ENCODE assay signal across 12 cellular contexts in genomic region chr19:4284176-4284958, GRCh38. TPM values are rescaled to one million over a fixed set of nuclear protein-coding genes. Genes with fewer than 3 reads are reported as not detected.
DNase-seq lines count a peak whose midpoint lies in the region; ATAC-seq, FAIRE-seq and TF ChIP-seq lines count a peak whose summit lies in the region.
"Had no signal": no experiment of that assay in that cellular context is flagged by ENCODE, and none has a peak within 500 bp of the region (broad histone marks: within the 10 kb centered on the region; RNA-seq: fewer than 3 reads in every experiment).

No MANE protein-coding gene starts in this region.

- H3K9ac ChIP-seq in duodenal mucosa (ENCODE audit: low read depth in 1 of 2, low read length in 2 of 2): peak overlapping the region; percentile 41 to 60

- no peak overlapping the region for H3K27ac Mint-ChIP-seq in naive thymus-derived CD8-positive, alpha-beta T cell
- H3K27ac Mint-ChIP-seq: T-helper 1 cell treated with Interleukin-12 subunit alpha and Interleukin-12 subunit beta and Interleukin-4 antibody, amounts not matched to agents 30 μg/mL and 1 μg/mL, for 36 hours had no signal

- peaks cover 5 to 9% of the 10 kb centered on the region in 2 donors for H3K4me1 ChIP-seq in duodenal mucosa (ENCODE audit: control insufficient read depth in 1 of 2, insufficient read depth in 2 of 2, low read length in 2 of 2)
- peaks cover 0 to 2% (median under 1%) of the 10 kb centered on the region in 3 donors for H3K4me1 ChIP-seq in pancreas

- no peak overlapping the region for H3K27ac ChIP-seq in duodenal mucosa (ENCODE audit: low read depth, low read length)
- no peak overlapping the region for H3K27ac ChIP-seq in pancreas

- peaks cover 21 to 26% of the 10 kb centered on the region in 2 donors for H3K27me3 ChIP-seq in duodenal mucosa (ENCODE audit: control insufficient read depth in 1 of 2, insufficient read depth in 2 of 2, low read length in 2 of 2)
- no peaks in the 10 kb centered on the region for H3K27me3 ChIP-seq in pancreas

- WGBS in pancreas, 2 donors: 28 to 38% methylated on average over 20 of the region's 20 CpGs

- intact Hi-C loops in pancreas (cut with DNase I): no loop called here

- FAIRE-seq in pancreas (lab: Jason Lieb, UNC): no peak

- H3K36me3 ChIP-seq in duodenal mucosa (ENCODE audit: control insufficient read depth in 1 of 2, insufficient read depth in 2 of 2, low read length in 2 of 2): no peaks in the 10 kb centered on the region
- no peaks in the 10 kb centered on the region for H3K36me3 ChIP-seq in pancreas

- peaks cover 4 to 22% (median 5%) of the 10 kb centered on the region in 5 donors for H3K27me3 Mint-ChIP-seq in naive thymus-derived CD8-positive, alpha-beta T cell

- no peak for TF ChIP-seq CTCF in pancreas (IDR thresholded peaks at IDR 0.05)

- ATAC-seq in pancreas: peak in 3 of 4 donors; percentile 29 to 83 (median 40)
- ATAC-seq in naive thymus-derived CD8-positive, alpha-beta T cell: no peak

- POLR2A ChIA-PET in naive thymus-derived CD8-positive, alpha-beta T cell (lab: Charles Lee): interaction anchor here (0.5 to 0.6 kb wide), 3 partner anchors 14 to 114 kb away, joined by 3 to 5 read pairs (median 5); no protein-coding TSS in a partner anchor

- H3K4me1 Mint-ChIP-seq in naive thymus-derived CD8-positive, alpha-beta T cell: peaks cover 2 to 7% (median 3%) of the 10 kb centered on the region in 4 donors

- H3K4me3 Mint-ChIP-seq in naive thymus-derived CD8-positive, alpha-beta T cell: no peak overlapping the region
- H3K4me3 Mint-ChIP-seq: T-helper 1 cell treated with Interleukin-12 subunit alpha and Interleukin-12 subunit beta and Interleukin-4 antibody, amounts not matched to agents 30 μg/mL and 1 μg/mL, for 36 hours had no signal

- H3K4me3 ChIP-seq in duodenal mucosa (ENCODE audit: low read depth in 1 of 2, low read length in 2 of 2) (peak overlapping the region; percentile 69 to 84), pancreas (no peak overlapping the region)

- H3K9me3 ChIP-seq in duodenal mucosa (ENCODE audit: control insufficient read depth in 1 of 2, low read length in 2 of 2) (no peaks in the 10 kb centered on the region), pancreas (no peaks in the 10 kb centered on the region)

- DNase-seq in NCI-H748 (lab: John Stamatoyannopoulos, UW; ENCODE audit: unreplicated experiment) (peak; percentile 55), NCI-H748 treated with DMSO at 0.1 percent for 48 hours (lab: John Stamatoyannopoulos, UW) (no peak), NCI-H526 (lab: John Stamatoyannopoulos, UW) (peak; percentile 34 to 76), pancreas (peak in 1 of 6 donors; percentile 23), NCI-H2029 treated with DMSO at 0.1 percent for 48 hours (lab: John Stamatoyannopoulos, UW) (no peak), CD1c-positive myeloid dendritic cell (ENCODE audit: extremely low spot score) (no peak)
- DNase-seq in naive thymus-derived CD8-positive, alpha-beta T cell: no peak
- DNase-seq: activated effector memory CD4-positive, alpha-beta T cell treated with Interleukin-2 at 50 U/mL for 16 hours; effector memory CD4-positive, alpha-beta T cell had no signal

- no peaks in the 10 kb centered on the region for H3K9me3 Mint-ChIP-seq in naive thymus-derived CD8-positive, alpha-beta T cell
- H3K9me3 Mint-ChIP-seq: T-helper 1 cell treated with Interleukin-12 subunit alpha and Interleukin-12 subunit beta and Interleukin-4 antibody, amounts not matched to agents 30 μg/mL and 1 μg/mL, for 36 hours had no signal

- H3K36me3 Mint-ChIP-seq in naive thymus-derived CD8-positive, alpha-beta T cell: no peaks in the 10 kb centered on the region

RNA-seq across cellular contexts. Expression of gene SHD, which starts 5.3 kb away (rescaled TPM):
- total RNA-seq in pancreas: not detected
- polyA plus RNA-seq in pancreas: not detected
- not detected for total RNA-seq in naive thymus-derived CD8-positive, alpha-beta T cell
- polyA plus RNA-seq in naive thymus-derived CD8-positive, alpha-beta T cell: not detected
- total RNA-seq: lower leg skin had no signal

RNA-seq across cellular contexts. Expression of gene TMIGD2, which starts 17.8 kb away (rescaled TPM):
- under 1 TPM in 2 of 6 donors, not detected in 4; 0.16 to 0.28 TPM for total RNA-seq in pancreas
- polyA plus RNA-seq in pancreas: not detected
- total RNA-seq in naive thymus-derived CD8-positive, alpha-beta T cell: 10 to 100 TPM; 41.6 to 43.9 TPM
- polyA plus RNA-seq in naive thymus-derived CD8-positive, alpha-beta T cell: 100 to 1,000 TPM in 1 of 3 donors, 10 to 100 TPM in 2; 65.8 to 105 (median 96.5) TPM
- total RNA-seq: lower leg skin had no signal

RNA-seq across cellular contexts. Expression of gene FSD1, which starts 20.0 kb away (rescaled TPM):
- under 1 TPM in 1 of 6 donors, not detected in 5; 0.50 TPM for total RNA-seq in pancreas
- polyA plus RNA-seq in pancreas: under 1 TPM in 1 of 2 donors, not detected in 1; 0.21 TPM
- total RNA-seq in naive thymus-derived CD8-positive, alpha-beta T cell: 1 to 10 TPM; 1.4 to 4.0 TPM
- 1 to 10 TPM; 1.5 to 3.9 (median 3.4) TPM for polyA plus RNA-seq in naive thymus-derived CD8-positive, alpha-beta T cell

RNA-seq across cellular contexts. Expression of gene YJU2, which starts 37.5 kb away (rescaled TPM):
- total RNA-seq in pancreas: 10 to 100 TPM in 4 of 6 donors, 1 to 10 TPM in 2; 9.8 to 13.9 (median 11.2) TPM
- polyA plus RNA-seq in pancreas: 10 to 100 TPM; 25.0 to 32.0 TPM
- total RNA-seq in naive thymus-derived CD8-positive, alpha-beta T cell: 10 to 100 TPM; 32.9 to 33.8 TPM
- polyA plus RNA-seq in naive thymus-derived CD8-positive, alpha-beta T cell: 10 to 100 TPM; 20.2 to 35.3 (median 28.1) TPM

RNA-seq across cellular contexts. Expression of gene STAP2, which starts 54.3 kb away (rescaled TPM):
- total RNA-seq in pancreas: 10 to 100 TPM; 17.4 to 45.4 (median 23.3) TPM
- 10 to 100 TPM; 46.6 to 65.5 TPM for polyA plus RNA-seq in pancreas
- total RNA-seq in naive thymus-derived CD8-positive, alpha-beta T cell: 1 to 10 TPM; 1.4 to 2.3 TPM
- polyA plus RNA-seq in naive thymus-derived CD8-positive, alpha-beta T cell: 1 to 10 TPM; 1.3 to 2.6 (median 1.5) TPM

Comparison
In these comparisons a context has a peak if more than half of its experiments do, and no peak if none do; other contexts are left out.
1. DNase-seq: peak in NCI-H748 (single experiment) and NCI-H526 (2 of 2); none in NCI-H748 treated with DMSO at 0.1 percent for 48 hours (single experiment), NCI-H2029 treated with DMSO at 0.1 percent for 48 hours (single experiment), CD1c-positive myeloid dendritic cell (single experiment) and naive thymus-derived CD8-positive, alpha-beta T cell (0 of 10).
2. H3K4me3 ChIP-seq: peak in duodenal mucosa (2 of 2); none in pancreas (0 of 4).
3. ATAC-seq: peak in pancreas (3 of 4); none in naive thymus-derived CD8-positive, alpha-beta T cell (0 of 2).
4. RNA of gene TMIGD2, which starts 17.8 kb away (total RNA-seq): 41.6 to 43.9 TPM in naive thymus-derived CD8-positive, alpha-beta T cell; 0.16 to 0.28 TPM in pancreas; every median in the first group is over 10 times any median in the second.